8 cellular contexts compared by ENCODE assay signal in genomic region chr22:22877523-22878210, GRCh38. TPM values are rescaled to one million over a fixed set of nuclear protein-coding genes. Genes with fewer than 3 reads are reported as not detected.
DNase-seq lines count a peak whose midpoint lies in the region; ATAC-seq and TF ChIP-seq lines count a peak whose summit lies in the region.

No MANE protein-coding gene starts in this region.

- DNase-seq in GDM1 (lab: John Stamatoyannopoulos, UW) (peak; percentile 49), NAMALWA (ENCODE audit: low spot score) (peak; percentile 63), mammary epithelial cell (peak; percentile 17), left lobe of liver (ENCODE audit: low spot score) (peak; percentile 72)
- peak; percentile 45 to 69 (median 53) for DNase-seq in stimulated activated CD4-positive, alpha-beta T cell treated with anti-CD3 and anti-CD28 coated beads, TNF-alpha, amount 100 ng/mL, for 4 hours (ENCODE audit: low read depth in 3 of 3)

- TF ChIP-seq CTCF in VCaP (conservative IDR thresholded peaks at IDR 0.05), result peak; percentile 93
- TF ChIP-seq CTCF in mammary epithelial cell (conservative IDR thresholded peaks at IDR 0.05 in 1 of 2, IDR thresholded peaks at IDR 0.05 in 1 of 2; ENCODE audit: extremely low read depth in 1 of 2, insufficient read depth in 1 of 2, low read depth in 1 of 2, low read length in 2 of 2), result peak; percentile 83 to 84

- H3K79me2 ChIP-seq in mammary epithelial cell (ENCODE audit: insufficient read depth, low read length), result no peaks in the 10 kb centered on the region

- no peak overlapping the region for H2AFZ ChIP-seq in mammary epithelial cell (ENCODE audit: low read depth, low read length)

- no peak overlapping the region for H3K4me2 ChIP-seq in mammary epithelial cell (ENCODE audit: insufficient read depth, low read depth, low read length)

- H4K20me1 ChIP-seq in mammary epithelial cell (ENCODE audit: insufficient read depth, low read length), result no peaks in the 10 kb centered on the region

- CTCF ChIA-PET in mammary epithelial cell (lab: Charles Lee; ENCODE audit: low non-redundant PET), result interaction anchor here (0.6 kb wide), 1 partner anchor 90 kb away, joined by 5 read pairs; no protein-coding TSS in a partner anchor

- ATAC-seq in left lobe of liver (peak; percentile 95), GM21526 (IDR thresholded peaks at IDR 0.05; ENCODE audit: low FRiP score, unreplicated experiment) (no peak), HG03159 (IDR thresholded peaks at IDR 0.05; ENCODE audit: unreplicated experiment) (no peak)

- H3K4me3 ChIP-seq in mammary epithelial cell (replicated peaks in 1 of 3; ENCODE audit: insufficient read depth in 1 of 3, low read depth in 2 of 3, low read length in 3 of 3), result no peak overlapping the region

- no peak overlapping the region for H3K27ac ChIP-seq in VCaP
- H3K27ac ChIP-seq in mammary epithelial cell (ENCODE audit: insufficient read depth, low read depth, low read length), result no peak overlapping the region

- intact Hi-C loops in mammary epithelial cell (cut with micrococcal nuclease), result no loop called here

- no peak overlapping the region for H3K9ac ChIP-seq in mammary epithelial cell (ENCODE audit: insufficient read depth, low read length)

- in situ Hi-C loops in mammary epithelial cell (cut with MboI; ENCODE audit: low sequenced_read_pairs in 2 of 2), result loop anchor here in 1 of 2 donors (25.0 kb wide), 1 partner anchor 290 kb away; no protein-coding TSS in a partner anchor

- no peaks in the 10 kb centered on the region for H3K27me3 ChIP-seq in mammary epithelial cell (ENCODE audit: insufficient read depth, low read length)

- H3K4me1 ChIP-seq in mammary epithelial cell (ENCODE audit: insufficient read depth, low read length), result no peaks in the 10 kb centered on the region

- dilution Hi-C loops in mammary epithelial cell (cut with HindIII; ENCODE audit: low sequenced_read_pairs), result no loop called here

- no TSS peak for BruUV-seq in mammary epithelial cell (replicated peaks; lab: Mats Ljungman, UMichigan)

- 13% methylated on average over 6 of the region's 7 CpGs for WGBS in mammary epithelial cell (ENCODE audit: low coverage, missing lambda C conversion rate)

- H3K9me3 ChIP-seq in mammary epithelial cell (replicated peaks; ENCODE audit: insufficient read depth, low read length), result no peaks in the 10 kb centered on the region

- H3K36me3 ChIP-seq in mammary epithelial cell (ENCODE audit: insufficient read depth, low read length), result no peaks in the 10 kb centered on the region

RNA-seq across cellular contexts. Expression of gene IGLL5, which starts 9.9 kb away (rescaled TPM):
- total RNA-seq in mammary epithelial cell, result not detected
- polyA plus RNA-seq in mammary epithelial cell, result not detected
- polyA minus RNA-seq in mammary epithelial cell, result not detected
- 1.2 TPM for total RNA-seq in left lobe of liver

Comparison
In these comparisons a context has a peak if more than half of its experiments do, and no peak if none do; other contexts are left out.
1. DNase-seq: peak in every context shown above with its lines; median percentile 72 in left lobe of liver; 63 in NAMALWA; 53 in stimulated activated CD4-positive, alpha-beta T cell treated with anti-CD3 and anti-CD28 coated beads, TNF-alpha, amount 100 ng/mL, for 4 hours; 49 in GDM1; 17 in mammary epithelial cell.